ENCODE assay signal across 18 cellular contexts in genomic region chr12:113962733-113963132, GRCh38. TPM values are rescaled to one million over a fixed set of nuclear protein-coding genes. Genes with fewer than 3 reads are reported as not detected.
A peak's percentile ranks its signal among the peaks of the same experiment; 100 is the strongest.
DNase-seq lines count a peak whose midpoint lies in the region; ATAC-seq, FAIRE-seq and TF ChIP-seq lines count a peak whose summit lies in the region.
"Had no signal": no experiment of that assay in that cellular context is flagged by ENCODE, and none has a peak within 500 bp of the region (broad histone marks: within the 10 kb centered on the region; RNA-seq: fewer than 3 reads in every experiment).

No MANE protein-coding gene starts in this region.

- H3K27ac Mint-ChIP-seq in activated CD4-positive, alpha-beta T cell treated with anti-CD3 and anti-CD28 coated beads for 36 hours: peak overlapping the region; percentile 100
- peak overlapping the region; percentile 84 to 93 for H3K27ac Mint-ChIP-seq in natural killer cell treated with Interleukin-12 subunit alpha and Interleukin-12 subunit beta and Interleukin-15 and Interleukin-18, amount 100 ng/mL, for 72 hours
- H3K27ac Mint-ChIP-seq in natural killer cell: no peak overlapping the region
- H3K27ac Mint-ChIP-seq in activated naive CD8-positive, alpha-beta T cell treated with anti-CD3 and anti-CD28 coated beads for 36 hours: peak overlapping the region; percentile 100
- H3K27ac Mint-ChIP-seq in type B pancreatic cell: no peak overlapping the region
- H3K27ac Mint-ChIP-seq: brain; dendritic cell treated with granulocyte-macrophage colony-stimulating factor and Interleukin-4, amounts not matched to agents 40 ng/mL and 50 ng/mL, for 4 days; WTC11 had no signal

- H3K4me1 Mint-ChIP-seq in activated CD4-positive, alpha-beta T cell treated with anti-CD3 and anti-CD28 coated beads for 36 hours: peaks cover 58% of the 10 kb centered on the region
- H3K4me1 Mint-ChIP-seq in natural killer cell treated with Interleukin-12 subunit alpha and Interleukin-12 subunit beta and Interleukin-15 and Interleukin-18, amount 100 ng/mL, for 72 hours (ENCODE audit: low read depth in 2 of 2): peaks cover 50 to 55% of the 10 kb centered on the region in 2 donors
- H3K4me1 Mint-ChIP-seq in natural killer cell (peaks cover 37 to 38% of the 10 kb centered on the region in 2 donors), type B pancreatic cell (ENCODE audit: unreplicated experiment) (peaks cover 20% of the 10 kb centered on the region)
- peaks cover 47% of the 10 kb centered on the region for H3K4me1 Mint-ChIP-seq in activated naive CD8-positive, alpha-beta T cell treated with anti-CD3 and anti-CD28 coated beads for 36 hours

- no peak for DNase-seq in activated CD4-positive, alpha-beta T cell treated with anti-CD3 and anti-CD28 coated beads for 36 hours
- no peak for DNase-seq in activated CD4-positive, alpha-beta T cell treated with anti-CD3 and anti-CD28 coated beads for 1 hour
- no peak for DNase-seq in natural killer cell treated with Interleukin-12 subunit alpha and Interleukin-12 subunit beta and Interleukin-15 and Interleukin-18, amount 100 ng/mL, for 72 hours (ENCODE audit: low spot score)
- DNase-seq in natural killer cell (no peak), type B pancreatic cell (ENCODE audit: extremely low spot score, unreplicated experiment) (no peak), GM20000 (ENCODE audit: low spot score) (no peak), RCC 7860 (ENCODE audit: low spot score) (no peak)
- no peak for DNase-seq in activated naive CD8-positive, alpha-beta T cell treated with anti-CD3 and anti-CD28 coated beads for 36 hours
- DNase-seq: NCI-H146, NCI-H446, NCI-H748 treated with DMSO at 0.1 percent for 48 hours, ovary, SHP77 had no signal

- POLR2A ChIA-PET in activated CD4-positive, alpha-beta T cell treated with anti-CD3 and anti-CD28 coated beads for 36 hours (lab: Charles Lee): no interaction called here

- CTCF ChIA-PET in activated CD4-positive, alpha-beta T cell treated with anti-CD3 and anti-CD28 coated beads for 36 hours (lab: Charles Lee): interaction anchor here (0.7 to 0.8 kb wide), 2 partner anchors 94 to 845 kb away, joined by 3 read pairs; no protein-coding TSS in a partner anchor

- intact Hi-C loops in activated CD4-positive, alpha-beta T cell treated with anti-CD3 and anti-CD28 coated beads for 36 hours (cut with DNase I, micrococcal nuclease): loop anchor here (1.0 to 10.0 kb wide), 6 partner anchors 604 to 1058 kb away; partner anchors contain the start of genes DDX54 (in 1 of the 2), OAS1 (in 1 of the 2), OAS2 (in 1 of the 2) and PLBD2 (in 1 of the 2)
- intact Hi-C loops in natural killer cell (cut with micrococcal nuclease): no loop called here

- FAIRE-seq in RCC 7860 (lab: Jason Lieb, UNC): no peak

- ATAC-seq in activated CD4-positive, alpha-beta T cell treated with anti-CD3 and anti-CD28 coated beads for 36 hours: no peak
- no peak for ATAC-seq in natural killer cell treated with Interleukin-12 subunit alpha and Interleukin-12 subunit beta and Interleukin-15 and Interleukin-18, amount 100 ng/mL, for 72 hours
- no peak for ATAC-seq in natural killer cell
- ATAC-seq: Panc1, WTC11 had no signal

- TF ChIP-seq CTCF in natural killer cell (IDR thresholded peaks at IDR 0.05) (no peak), type B pancreatic cell (conservative IDR thresholded peaks at IDR 0.05) (no peak), GM20000 (IDR thresholded peaks at IDR 0.05; ENCODE audit: extremely low read depth, missing control alignments) (no peak)

- H3K27me3 Mint-ChIP-seq in activated CD4-positive, alpha-beta T cell treated with anti-CD3 and anti-CD28 coated beads for 36 hours: no peaks in the 10 kb centered on the region
- H3K27me3 Mint-ChIP-seq in natural killer cell treated with Interleukin-12 subunit alpha and Interleukin-12 subunit beta and Interleukin-15 and Interleukin-18, amount 100 ng/mL, for 72 hours: no peaks in the 10 kb centered on the region
- no peaks in the 10 kb centered on the region for H3K27me3 Mint-ChIP-seq in natural killer cell (ENCODE audit: low read depth in 2 of 2)
- no peaks in the 10 kb centered on the region for H3K27me3 Mint-ChIP-seq in activated naive CD8-positive, alpha-beta T cell treated with anti-CD3 and anti-CD28 coated beads for 36 hours
- H3K27me3 Mint-ChIP-seq in type B pancreatic cell: no peaks in the 10 kb centered on the region
- H3K27me3 Mint-ChIP-seq: brain; CD4-positive, alpha-beta memory T cell had no signal

- peaks cover 56% of the 10 kb centered on the region for H3K36me3 Mint-ChIP-seq in activated CD4-positive, alpha-beta T cell treated with anti-CD3 and anti-CD28 coated beads for 36 hours (ENCODE audit: low read depth)
- peaks cover 4% of the 10 kb centered on the region for H3K36me3 Mint-ChIP-seq in natural killer cell treated with Interleukin-12 subunit alpha and Interleukin-12 subunit beta and Interleukin-15 and Interleukin-18, amount 100 ng/mL, for 72 hours
- H3K36me3 Mint-ChIP-seq in natural killer cell: no peaks in the 10 kb centered on the region
- peaks cover 37% of the 10 kb centered on the region for H3K36me3 Mint-ChIP-seq in activated naive CD8-positive, alpha-beta T cell treated with anti-CD3 and anti-CD28 coated beads for 36 hours
- H3K36me3 Mint-ChIP-seq in type B pancreatic cell: peaks cover 6% of the 10 kb centered on the region

- H3K9me3 Mint-ChIP-seq in activated CD4-positive, alpha-beta T cell treated with anti-CD3 and anti-CD28 coated beads for 36 hours (ENCODE audit: low read depth): no peaks in the 10 kb centered on the region
- no peaks in the 10 kb centered on the region for H3K9me3 Mint-ChIP-seq in natural killer cell treated with Interleukin-12 subunit alpha and Interleukin-12 subunit beta and Interleukin-15 and Interleukin-18, amount 100 ng/mL, for 72 hours
- H3K9me3 Mint-ChIP-seq in natural killer cell (no peaks in the 10 kb centered on the region), type B pancreatic cell (no peaks in the 10 kb centered on the region)
- no peaks in the 10 kb centered on the region for H3K9me3 Mint-ChIP-seq in activated naive CD8-positive, alpha-beta T cell treated with anti-CD3 and anti-CD28 coated beads for 36 hours
- H3K9me3 Mint-ChIP-seq: brain; CD4-positive, alpha-beta memory T cell; dendritic cell treated with granulocyte-macrophage colony-stimulating factor and Interleukin-4, amounts not matched to agents 40 ng/mL and 50 ng/mL, for 4 days; WTC11 had no signal

- H3K4me3 Mint-ChIP-seq in activated CD4-positive, alpha-beta T cell treated with anti-CD3 and anti-CD28 coated beads for 36 hours: peak overlapping the region; percentile 73
- H3K4me3 Mint-ChIP-seq in natural killer cell treated with Interleukin-12 subunit alpha and Interleukin-12 subunit beta and Interleukin-15 and Interleukin-18, amount 100 ng/mL, for 72 hours: peak overlapping the region; percentile 64
- H3K4me3 Mint-ChIP-seq in natural killer cell: no peak overlapping the region
- H3K4me3 Mint-ChIP-seq in activated naive CD8-positive, alpha-beta T cell treated with anti-CD3 and anti-CD28 coated beads for 36 hours: peak overlapping the region; percentile 67
- peak overlapping the region; percentile 46 for H3K4me3 Mint-ChIP-seq in type B pancreatic cell
- H3K4me3 Mint-ChIP-seq: dendritic cell treated with granulocyte-macrophage colony-stimulating factor and Interleukin-4, amounts not matched to agents 40 ng/mL and 50 ng/mL, for 4 days; WTC11 had no signal

RNA-seq across cellular contexts. Expression of gene RBM19, which starts 3.4 kb away (rescaled TPM):
- 10 to 100 TPM; 79.6 to 93.5 TPM for total RNA-seq in activated CD4-positive, alpha-beta T cell treated with anti-CD3 and anti-CD28 coated beads for 36 hours
- total RNA-seq in natural killer cell treated with Interleukin-12 subunit alpha and Interleukin-12 subunit beta and Interleukin-15 and Interleukin-18, amount 100 ng/mL, for 72 hours: 10 to 100 TPM; 46.9 to 77.8 TPM
- total RNA-seq in natural killer cell (10 to 100 TPM; 49.9 to 70.6 (median 60.9) TPM), type B pancreatic cell (ENCODE audit: low replicate concordance) (32.4 and 37.8 TPM in 2 replicates)
- total RNA-seq in activated naive CD8-positive, alpha-beta T cell treated with anti-CD3 and anti-CD28 coated beads for 36 hours: 10 to 100 TPM; 86.9 to 89.8 TPM

Comparison
In these comparisons a context has a peak if more than half of its experiments do, and no peak if none do; other contexts are left out.
1. H3K27ac Mint-ChIP-seq: peak in activated CD4-positive, alpha-beta T cell treated with anti-CD3 and anti-CD28 coated beads for 36 hours (single experiment), natural killer cell treated with Interleukin-12 subunit alpha and Interleukin-12 subunit beta and Interleukin-15 and Interleukin-18, amount 100 ng/mL, for 72 hours (2 of 2) and activated naive CD8-positive, alpha-beta T cell treated with anti-CD3 and anti-CD28 coated beads for 36 hours (single experiment); none in natural killer cell (0 of 2) and type B pancreatic cell (single experiment).